ENCODE assay signal across 8 cellular contexts in genomic region chr16:22297871-22298733, GRCh38. TPM values are rescaled to one million over a fixed set of nuclear protein-coding genes. Genes with fewer than 3 reads are reported as not detected.
DNase-seq lines count a peak whose midpoint lies in the region; ATAC-seq and TF ChIP-seq lines count a peak whose summit lies in the region.

No MANE protein-coding gene starts in this region.

- peak overlapping the region; percentile 86 for H3K4me3 ChIP-seq in astrocyte of the spinal cord (ENCODE audit: low read depth, low read length)

- DNase-seq in GM10266 (ENCODE audit: extremely low spot score) (peak; percentile 77), NCI-H1930 (lab: John Stamatoyannopoulos, UW) (peak; percentile 75 to 83), T-helper 9 cell (peak; percentile 59), astrocyte of the spinal cord (ENCODE audit: low read depth, low spot score) (peak; percentile 95), iPS DF 19.7 (ENCODE audit: low read depth, low spot score) (peak; percentile 71), sciatic nerve (ENCODE audit: low spot score) (peak; percentile 73), posterior vena cava (ENCODE audit: low spot score) (no peak)

- in situ Hi-C loops in astrocyte of the spinal cord (cut with HindIII; ENCODE audit: low sequenced_read_pairs) = no loop called here

- intact Hi-C loops in sciatic nerve (cut with DNase I) (loop anchor here (5.0 to 10.0 kb wide), 2 partner anchors 91 to 293 kb away; partner anchors contain the start of genes EEF2K, MOSMO and PDZD9), posterior vena cava (cut with DNase I) (loop anchor here in 1 of 2 donors (2.0 to 10.0 kb wide), 2 partner anchors 99 to 303 kb away; no protein-coding TSS in a partner anchor)

- ATAC-seq in HG02885 (IDR thresholded peaks at IDR 0.05; ENCODE audit: poor library complexity, unreplicated experiment) = peak; percentile 22
- ATAC-seq in sciatic nerve = peak; percentile 62

- TF ChIP-seq CTCF in GM10266 (IDR thresholded peaks at IDR 0.05; ENCODE audit: control insufficient read depth, insufficient read depth, low read depth, missing control alignments) (no peak), astrocyte of the spinal cord (IDR thresholded peaks at IDR 0.05; ENCODE audit: low read depth, low read length) (no peak)

RNA-seq across cellular contexts. Expression of gene POLR3E, which starts 0.9 kb away (rescaled TPM):
- 43.5 TPM for total RNA-seq in sciatic nerve
- total RNA-seq in posterior vena cava = 10 to 100 TPM; 28.6 to 33.0 TPM
